In genomic region chr19:40191836-40192646, GRCh38 we compare ENCODE assay signal across 1 cellular context.
A peak's percentile ranks its signal among the peaks of the same experiment; 100 is the strongest.
TF ChIP-seq lines count a peak whose summit lies in the region.

No MANE protein-coding gene starts in this region.

TF ChIP-seq in HEK293, 187 proteins besides CTCF, POLR2A, EP300 and RAD21 (continued from another document and continues in another):
- TF ChIP-seq, protein P1, sequence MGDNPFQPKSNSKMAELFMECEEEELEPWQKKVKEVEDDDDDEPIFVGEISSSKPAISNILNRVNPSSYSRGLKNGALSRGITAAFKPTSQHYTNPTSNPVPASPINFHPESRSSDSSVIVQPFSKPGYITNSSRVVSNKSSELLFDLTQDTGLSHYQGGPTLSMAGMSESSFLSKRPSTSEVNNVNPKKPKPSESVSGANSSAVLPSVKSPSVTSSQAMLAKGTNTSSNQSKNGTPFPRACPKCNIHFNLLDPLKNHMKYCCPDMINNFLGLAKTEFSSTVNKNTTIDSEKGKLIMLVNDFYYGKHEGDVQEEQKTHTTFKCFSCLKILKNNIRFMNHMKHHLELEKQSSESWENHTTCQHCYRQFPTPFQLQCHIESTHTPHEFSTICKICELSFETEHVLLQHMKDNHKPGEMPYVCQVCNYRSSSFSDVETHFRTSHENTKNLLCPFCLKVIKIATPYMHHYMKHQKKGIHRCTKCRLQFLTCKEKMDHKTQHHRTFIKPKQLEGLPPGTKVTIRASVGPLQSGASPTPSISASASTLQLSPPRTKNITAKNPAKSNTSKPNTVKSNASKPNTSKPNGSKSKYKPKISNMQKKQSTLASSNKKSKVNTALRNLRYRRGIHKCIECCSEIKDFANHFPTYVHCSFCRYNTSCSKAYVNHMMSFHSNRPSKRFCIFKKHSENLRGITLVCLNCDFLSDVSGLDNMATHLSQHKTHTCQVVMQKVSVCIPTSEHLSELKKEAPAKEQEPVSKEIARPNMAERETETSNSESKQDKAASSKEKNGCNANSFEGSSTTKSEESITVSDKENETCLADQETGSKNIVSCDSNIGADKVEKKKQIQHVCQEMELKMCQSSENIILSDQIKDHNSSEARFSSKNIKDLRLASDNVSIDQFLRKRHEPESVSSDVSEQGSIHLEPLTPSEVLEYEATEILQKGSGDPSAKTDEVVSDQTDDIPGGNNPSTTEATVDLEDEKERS (tag by site-specific recombination; IDR thresholded peaks at IDR 0.05) = no peak
- no peak for TF ChIP-seq ZNF10 (tag by site-specific recombination; IDR thresholded peaks at IDR 0.05)
- no peak for TF ChIP-seq ZNF184 (tag by site-specific recombination; IDR thresholded peaks at IDR 0.05)
- peak; percentile 53; the same call in 1 of the 2 replicates for TF ChIP-seq KLF8 (tag by site-specific recombination; IDR thresholded peaks at IDR 0.05)
- TF ChIP-seq ZFP41 (tag by site-specific recombination; IDR thresholded peaks at IDR 0.05; ENCODE audit: borderline replicate concordance) = no peak
- TF ChIP-seq ZNF791 (tag by site-specific recombination; IDR thresholded peaks at IDR 0.05) = no peak
- TF ChIP-seq PRDM1 (tag by site-specific recombination; IDR thresholded peaks at IDR 0.05) = no peak
- TF ChIP-seq ZBTB44 (tag by site-specific recombination; IDR thresholded peaks at IDR 0.05) = 0 out of 2 replicates have a peak, but pooled peaks have one; percentile 13
- TF ChIP-seq ZNF449 (tag by site-specific recombination; IDR thresholded peaks at IDR 0.05) = no peak
- TF ChIP-seq ZNF324 (tag by site-specific recombination; IDR thresholded peaks at IDR 0.05) = peak; percentile 30; the same call in 1 of the 2 replicates
- TF ChIP-seq ZNF48 (tag by site-specific recombination; IDR thresholded peaks at IDR 0.05) = no peak
- TF ChIP-seq ZNF404 (tag by site-specific recombination; IDR thresholded peaks at IDR 0.05) = no peak
- TF ChIP-seq ZSCAN30 (tag by site-specific recombination; IDR thresholded peaks at IDR 0.05) = 0 out of 2 replicates have a peak, but pooled peaks have one; percentile 20
- TF ChIP-seq GLIS2 (tag by site-specific recombination; IDR thresholded peaks at IDR 0.05) = peak; percentile 100
- TF ChIP-seq, protein P2, sequence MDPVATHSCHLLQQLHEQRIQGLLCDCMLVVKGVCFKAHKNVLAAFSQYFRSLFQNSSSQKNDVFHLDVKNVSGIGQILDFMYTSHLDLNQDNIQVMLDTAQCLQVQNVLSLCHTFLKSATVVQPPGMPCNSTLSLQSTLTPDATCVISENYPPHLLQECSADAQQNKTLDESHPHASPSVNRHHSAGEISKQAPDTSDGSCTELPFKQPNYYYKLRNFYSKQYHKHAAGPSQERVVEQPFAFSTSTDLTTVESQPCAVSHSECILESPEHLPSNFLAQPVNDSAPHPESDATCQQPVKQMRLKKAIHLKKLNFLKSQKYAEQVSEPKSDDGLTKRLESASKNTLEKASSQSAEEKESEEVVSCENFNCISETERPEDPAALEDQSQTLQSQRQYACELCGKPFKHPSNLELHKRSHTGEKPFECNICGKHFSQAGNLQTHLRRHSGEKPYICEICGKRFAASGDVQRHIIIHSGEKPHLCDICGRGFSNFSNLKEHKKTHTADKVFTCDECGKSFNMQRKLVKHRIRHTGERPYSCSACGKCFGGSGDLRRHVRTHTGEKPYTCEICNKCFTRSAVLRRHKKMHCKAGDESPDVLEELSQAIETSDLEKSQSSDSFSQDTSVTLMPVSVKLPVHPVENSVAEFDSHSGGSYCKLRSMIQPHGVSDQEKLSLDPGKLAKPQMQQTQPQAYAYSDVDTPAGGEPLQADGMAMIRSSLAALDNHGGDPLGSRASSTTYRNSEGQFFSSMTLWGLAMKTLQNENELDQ (tag by site-specific recombination; IDR thresholded peaks at IDR 0.05; ENCODE audit: low read depth) = no peak
- no peak for TF ChIP-seq ZNF473 (tag by site-specific recombination; IDR thresholded peaks at IDR 0.05)
- TF ChIP-seq ZNF433 (tag by site-specific recombination; IDR thresholded peaks at IDR 0.05; ENCODE audit: low read depth) = no peak
- TF ChIP-seq, protein P3, sequence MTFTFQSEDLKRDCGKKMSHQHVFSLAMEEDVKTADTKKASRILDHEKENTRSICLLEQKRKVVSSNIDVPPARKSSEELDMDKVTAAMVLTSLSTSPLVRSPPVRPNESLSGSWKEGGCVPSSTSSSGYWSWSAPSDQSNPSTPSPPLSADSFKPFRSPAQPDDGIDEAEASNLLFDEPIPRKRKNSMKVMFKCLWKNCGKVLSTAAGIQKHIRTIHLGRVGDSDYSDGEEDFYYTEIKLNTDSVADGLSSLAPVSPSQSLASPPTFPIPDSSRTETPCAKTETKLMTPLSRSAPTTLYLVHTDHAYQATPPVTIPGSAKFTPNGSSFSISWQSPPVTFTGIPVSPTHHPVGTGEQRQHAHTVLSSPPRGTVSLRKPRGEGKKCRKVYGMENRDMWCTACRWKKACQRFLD (tag by site-specific recombination; IDR thresholded peaks at IDR 0.05) = 0 out of 2 replicates have a peak, but pooled peaks have one; percentile 4
- TF ChIP-seq ZNF558 (tag by site-specific recombination; IDR thresholded peaks at IDR 0.05) = no peak
- TF ChIP-seq ZNF776 (tag by site-specific recombination; IDR thresholded peaks at IDR 0.05; ENCODE audit: borderline replicate concordance) = no peak
- TF ChIP-seq ZNF623 (tag by site-specific recombination; IDR thresholded peaks at IDR 0.05) = no peak
- TF ChIP-seq TSHZ1 (tag by site-specific recombination; IDR thresholded peaks at IDR 0.05; ENCODE audit: borderline replicate concordance) = no peak
- no peak; the same call in 1 of the 2 replicates for TF ChIP-seq ZBTB1 (tag by site-specific recombination; IDR thresholded peaks at IDR 0.05)
- no peak for TF ChIP-seq ZNF174 (tag by site-specific recombination; IDR thresholded peaks at IDR 0.05)
- TF ChIP-seq ZBTB7A (tag by site-specific recombination; IDR thresholded peaks at IDR 0.05; ENCODE audit: low read depth) = peak; percentile 92
- TF ChIP-seq ZNF175 (tag by site-specific recombination; IDR thresholded peaks at IDR 0.05) = no peak
- TF ChIP-seq SP2 (tag by site-specific recombination; IDR thresholded peaks at IDR 0.05) = peak; percentile 81
- no peak for TF ChIP-seq SETDB1 (IDR thresholded peaks at IDR 0.05; ENCODE audit: insufficient read length, low read length)
- TF ChIP-seq KLF17 (tag by site-specific recombination; IDR thresholded peaks at IDR 0.05) = peak; percentile 78
- no peak for TF ChIP-seq SCRT2 (tag by site-specific recombination; IDR thresholded peaks at IDR 0.05)
- TF ChIP-seq ZSCAN4 (tag by site-specific recombination; IDR thresholded peaks at IDR 0.05) = no peak
- 0 out of 2 replicates have a peak, but pooled peaks have one; percentile 41 for TF ChIP-seq ZNF600 (tag by site-specific recombination; IDR thresholded peaks at IDR 0.05)
- TF ChIP-seq PRDM2 (tag by site-specific recombination; IDR thresholded peaks at IDR 0.05; ENCODE audit: borderline replicate concordance) = peak; percentile 15; the same call in 1 of the 2 replicates
- TF ChIP-seq ZNF785 (tag by site-specific recombination; IDR thresholded peaks at IDR 0.05) = no peak
- TF ChIP-seq REPIN1 (tag by site-specific recombination; IDR thresholded peaks at IDR 0.05; ENCODE audit: low read depth) = no peak
- TF ChIP-seq ZNF777 (tag by site-specific recombination; IDR thresholded peaks at IDR 0.05; ENCODE audit: borderline replicate concordance) = peak; percentile 72; the same call in 1 of the 2 replicates
- TF ChIP-seq ZXDB (tag by site-specific recombination; IDR thresholded peaks at IDR 0.05) = peak; percentile 66
- no peak for TF ChIP-seq ZNF571 (tag by site-specific recombination; IDR thresholded peaks at IDR 0.05)
